In genomic region chr21:37368536-37369279, GRCh38 we compare ENCODE assay signal across 8 cellular contexts. TPM values are rescaled to one million over a fixed set of nuclear protein-coding genes. Genes with fewer than 3 reads are reported as not detected.
DNase-seq lines count a peak whose midpoint lies in the region; ATAC-seq and TF ChIP-seq lines count a peak whose summit lies in the region.

No MANE protein-coding gene starts in this region.

- H3K9me3 Mint-ChIP-seq in activated CD4-positive, alpha-beta T cell treated with anti-CD3 and anti-CD28 coated beads, Interleukin-2, amount 10 ng/mL, durations not matched to agents 7 days and 5 days: no peaks in the 10 kb centered on the region
- H3K9me3 Mint-ChIP-seq in stimulated activated memory B cell treated with anti-CD40 and anti-IgM and Interleukin-4, amounts not matched to agents 10 μg/mL and 1 μg/mL and 100 μg/mL, for 72 hours: no peaks in the 10 kb centered on the region

- H3K36me3 Mint-ChIP-seq in activated CD4-positive, alpha-beta T cell treated with anti-CD3 and anti-CD28 coated beads, Interleukin-2, amount 10 ng/mL, durations not matched to agents 7 days and 5 days (ENCODE audit: low read depth): peaks cover 23% of the 10 kb centered on the region
- H3K36me3 Mint-ChIP-seq in stimulated activated memory B cell treated with anti-CD40 and anti-IgM and Interleukin-4, amounts not matched to agents 10 μg/mL and 1 μg/mL and 100 μg/mL, for 72 hours: no peaks in the 10 kb centered on the region

- peak overlapping the region; percentile 89 for H3K4me2 ChIP-seq in hepatocyte

- peaks cover 68% of the 10 kb centered on the region for H3K79me2 ChIP-seq in hepatocyte

- H3K4me3 Mint-ChIP-seq in activated CD4-positive, alpha-beta T cell treated with anti-CD3 and anti-CD28 coated beads, Interleukin-2, amount 10 ng/mL, durations not matched to agents 7 days and 5 days: peak overlapping the region; percentile 90
- peak overlapping the region; percentile 86 for H3K4me3 Mint-ChIP-seq in stimulated activated memory B cell treated with anti-CD40 and anti-IgM and Interleukin-4, amounts not matched to agents 10 μg/mL and 1 μg/mL and 100 μg/mL, for 72 hours

- 13% methylated on average over 9 of the region's 9 CpGs for WGBS in hepatocyte (ENCODE audit: low lambda C conversion rate, missing lambda C conversion rate)

- CTCF ChIA-PET in activated CD4-positive, alpha-beta T cell treated with anti-CD3 and anti-CD28 coated beads, Interleukin-2, amount 10 ng/mL, durations not matched to agents 7 days and 5 days (lab: Charles Lee): interaction anchor here (1.1 to 1.3 kb wide), 3 partner anchors 14 to 156 kb away, joined by 3 to 4 read pairs (median 3); no protein-coding TSS in a partner anchor

- no peaks in the 10 kb centered on the region for H3K36me3 ChIP-seq in hepatocyte (replicated peaks; ENCODE audit: insufficient read depth, low read depth)

- TF ChIP-seq CTCF in hepatocyte (IDR thresholded peaks at IDR 0.05; ENCODE audit: poor library complexity): no peak

- peaks cover 59% of the 10 kb centered on the region for H4K20me1 ChIP-seq in hepatocyte (ENCODE audit: insufficient read depth, poor library complexity, severe bottlenecking)

- no peaks in the 10 kb centered on the region for H3K9me2 ChIP-seq in hepatocyte (replicated peaks; ENCODE audit: insufficient read depth)

- H3K9me3 ChIP-seq in hepatocyte (ENCODE audit: low read depth): no peaks in the 10 kb centered on the region

- peak overlapping the region; percentile 84 for H3K27ac Mint-ChIP-seq in activated CD4-positive, alpha-beta T cell treated with anti-CD3 and anti-CD28 coated beads, Interleukin-2, amount 10 ng/mL, durations not matched to agents 7 days and 5 days
- peak overlapping the region; percentile 64 for H3K27ac Mint-ChIP-seq in stimulated activated memory B cell treated with anti-CD40 and anti-IgM and Interleukin-4, amounts not matched to agents 10 μg/mL and 1 μg/mL and 100 μg/mL, for 72 hours

- H2AFZ ChIP-seq in hepatocyte: no peak overlapping the region

- H3K4me3 ChIP-seq in hepatocyte: peak overlapping the region; percentile 91

- peak overlapping the region; percentile 99 for H3K27ac ChIP-seq in hepatocyte

- no peaks in the 10 kb centered on the region for H3K27me3 ChIP-seq in hepatocyte

- H3K4me1 Mint-ChIP-seq in activated CD4-positive, alpha-beta T cell treated with anti-CD3 and anti-CD28 coated beads, Interleukin-2, amount 10 ng/mL, durations not matched to agents 7 days and 5 days: peaks cover 62% of the 10 kb centered on the region
- H3K4me1 Mint-ChIP-seq in stimulated activated memory B cell treated with anti-CD40 and anti-IgM and Interleukin-4, amounts not matched to agents 10 μg/mL and 1 μg/mL and 100 μg/mL, for 72 hours: peaks cover 60% of the 10 kb centered on the region

- POLR2A ChIA-PET in activated CD4-positive, alpha-beta T cell treated with anti-CD3 and anti-CD28 coated beads, Interleukin-2, amount 10 ng/mL, durations not matched to agents 7 days and 5 days (lab: Charles Lee): interaction anchor here (0.6 to 0.7 kb wide), 3 partner anchors 58 to 101 kb away, joined by 3 to 4 read pairs (median 3); partner anchors contain the start of gene VPS26C

- H3K4me1 ChIP-seq in hepatocyte (ENCODE audit: insufficient read depth): peaks cover 33% of the 10 kb centered on the region

- no peaks in the 10 kb centered on the region for H3K27me3 Mint-ChIP-seq in activated CD4-positive, alpha-beta T cell treated with anti-CD3 and anti-CD28 coated beads, Interleukin-2, amount 10 ng/mL, durations not matched to agents 7 days and 5 days
- no peaks in the 10 kb centered on the region for H3K27me3 Mint-ChIP-seq in stimulated activated memory B cell treated with anti-CD40 and anti-IgM and Interleukin-4, amounts not matched to agents 10 μg/mL and 1 μg/mL and 100 μg/mL, for 72 hours

- ATAC-seq in stimulated activated memory B cell treated with anti-CD40 and anti-IgM and Interleukin-4, amounts not matched to agents 10 μg/mL and 1 μg/mL and 100 μg/mL, for 72 hours: no peak
- ATAC-seq in HG03280 (IDR thresholded peaks at IDR 0.05; ENCODE audit: unreplicated experiment): no peak

- peak; percentile 13 for DNase-seq in stimulated activated CD4-positive, alpha-beta T cell treated with anti-CD3 and anti-CD28 coated beads, Interleukin-4, amount 100 ng/mL, for 24 hours
- DNase-seq in stimulated activated CD4-positive, alpha-beta T cell treated with anti-CD3 and anti-CD28 coated beads, Interleukin-4, amount 100 ng/mL, for 1 hour: no peak
- DNase-seq in activated CD4-positive, alpha-beta T cell treated with anti-CD3 and anti-CD28 coated beads, Interleukin-2, amount 10 ng/mL, durations not matched to agents 7 days and 5 days: no peak
- peak; percentile 19 for DNase-seq in hepatocyte (ENCODE audit: low spot score)
- no peak for DNase-seq in HuH-7.5 (ENCODE audit: low spot score)
- no peak for DNase-seq in SK-N-DZ (ENCODE audit: low spot score)

RNA-seq across cellular contexts. Expression of gene DYRK1A, which starts 2.1 kb away (rescaled TPM):
- 100 to 1,000 TPM in 1 of 2 experiments, 10 to 100 TPM in 1; 85.6 to 108 TPM for total RNA-seq in activated CD4-positive, alpha-beta T cell treated with anti-CD3 and anti-CD28 coated beads, Interleukin-2, amount 10 ng/mL, durations not matched to agents 7 days and 5 days
- total RNA-seq in hepatocyte: 72.6 and 85.2 TPM in 2 replicates
- polyA plus RNA-seq in hepatocyte: 4.9 and 6.7 TPM in 2 replicates
- polyA plus RNA-seq in SK-N-DZ (2014; cell fraction: cytosol; rRNA removed): 18.8 and 20.9 TPM in 2 replicates
- polyA plus RNA-seq in SK-N-DZ (2014; cell fraction: nucleus; rRNA removed): 16.4 and 20.3 TPM in 2 replicates

Comparison
In these comparisons a context has a peak if more than half of its experiments do, and no peak if none do; other contexts are left out.
1. DNase-seq: peak in stimulated activated CD4-positive, alpha-beta T cell treated with anti-CD3 and anti-CD28 coated beads, Interleukin-4, amount 100 ng/mL, for 24 hours (single experiment) and hepatocyte (single experiment); none in stimulated activated CD4-positive, alpha-beta T cell treated with anti-CD3 and anti-CD28 coated beads, Interleukin-4, amount 100 ng/mL, for 1 hour (single experiment), activated CD4-positive, alpha-beta T cell treated with anti-CD3 and anti-CD28 coated beads, Interleukin-2, amount 10 ng/mL, durations not matched to agents 7 days and 5 days (single experiment), HuH-7.5 (single experiment) and SK-N-DZ (single experiment).